Comparison of ENCODE assay signal across 8 cellular contexts in the genomic region with DNA sequence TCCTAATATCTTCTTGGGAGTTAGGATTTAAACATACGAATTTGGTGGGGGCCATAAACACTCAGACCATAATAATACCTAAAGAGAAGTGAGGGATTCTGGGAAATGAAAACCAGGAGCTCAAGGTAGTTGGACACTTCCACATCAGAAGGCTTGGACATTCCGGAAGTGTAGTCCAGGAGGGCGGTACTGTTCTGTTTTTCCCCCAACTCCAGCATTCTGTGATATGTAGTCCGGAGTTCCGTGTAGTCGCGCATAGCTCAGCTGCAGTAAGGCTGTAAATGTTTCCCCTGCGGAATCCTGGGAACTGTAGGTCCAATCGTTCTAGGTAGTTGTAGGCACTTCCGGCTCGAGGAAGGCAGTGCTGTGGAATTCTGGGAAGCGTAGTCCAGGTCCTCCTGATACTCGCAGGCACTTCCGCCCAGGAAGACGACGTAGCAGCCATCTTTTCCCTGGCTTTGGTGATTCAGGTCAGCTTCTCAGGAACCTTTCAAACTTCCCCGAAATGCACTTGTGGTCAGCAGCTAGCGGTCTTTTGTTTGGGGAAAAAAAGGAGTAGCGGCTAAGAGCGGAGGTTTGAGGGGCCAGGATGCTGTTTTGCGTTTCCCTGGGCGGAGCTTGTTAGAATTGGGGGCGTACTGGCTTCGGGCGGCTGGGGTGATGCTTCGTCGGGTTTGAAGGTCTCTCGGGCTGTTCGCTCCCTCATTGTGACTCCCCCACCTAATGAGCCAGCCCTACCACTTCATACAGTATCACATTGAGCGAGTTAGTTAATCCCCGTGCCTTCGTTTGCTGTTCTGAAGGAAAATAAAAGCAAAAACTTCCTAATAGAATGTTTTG.
DNase-seq lines count a peak whose midpoint lies in the region; FAIRE-seq and TF ChIP-seq lines count a peak whose summit lies in the region.

A gene (plus strand): TSS at position 428 of the 840 bp plus-strand sequence. CDS start 4,981 bp downstream, outside the sequence.

- no peaks in the 10 kb centered on the region for H3F3A ChIP-seq in MM.1S (ENCODE audit: insufficient read depth, low read length)

- no peaks in the 10 kb centered on the region for H3K9me2 ChIP-seq in MM.1S (replicated peaks; ENCODE audit: insufficient read depth, low read length)

- H3K4me1 ChIP-seq in MM.1S (ENCODE audit: low read length) (no peaks in the 10 kb centered on the region), neuron (ENCODE audit: insufficient read depth, low read length) (peaks cover 12% of the 10 kb centered on the region), subcutaneous abdominal adipose tissue (ENCODE audit: control insufficient read depth in 5 of 5, insufficient read depth in 5 of 5, low read length in 5 of 5) (peaks cover 9 to 18% (median 14%) of the 10 kb centered on the region in 5 donors)

- H3K27ac ChIP-seq in MM.1S (ENCODE audit: low read length), result no peak within 1 kb of the TSS
- H3K27ac ChIP-seq in subcutaneous abdominal adipose tissue (ENCODE audit: low read depth, low read length), result peak within 1 kb of the TSS; percentile 59

- H3K9ac ChIP-seq in MM.1S (ENCODE audit: low read length) (peak within 1 kb of the TSS; percentile 47; the same call in 1 of the 2 replicates), subcutaneous abdominal adipose tissue (ENCODE audit: low read length in 5 of 5) (peak within 1 kb of the TSS; percentile 29 to 88 (median 86))

- H2AFZ ChIP-seq in MM.1S (ENCODE audit: low read length) (peak within 1 kb of the TSS; percentile 91), neuron (ENCODE audit: low read depth, low read length) (peak within 1 kb of the TSS; percentile 17)

- TF ChIP-seq CTCF in MM.1S (IDR thresholded peaks at IDR 0.05; ENCODE audit: low read length), result no peak

- no peaks in the 10 kb centered on the region for H4K20me1 ChIP-seq in MM.1S (ENCODE audit: insufficient read depth, low read length)

- DNase-seq in ELF-1 (ENCODE audit: low read depth, low spot score) (peak; percentile 95), H54 (ENCODE audit: insufficient read length, low spot score) (peak; percentile 91), MM.1S (peak; percentile 91), SIG-M5 treated with dmso at 0.1 percent for 504 hours (lab: John Stamatoyannopoulos, UW; ENCODE audit: unreplicated experiment) (peak; percentile 98), foreskin melanocyte (peak; percentile 99)
- DNase-seq in activated naive CD4-positive, alpha-beta T cell treated with Interleukin-2 at 50 U/mL for 16 hours, result peak; percentile 83

- peak within 1 kb of the TSS; percentile 83 for H3K4me3 ChIP-seq in MM.1S (ENCODE audit: low read length)
- peak within 1 kb of the TSS; percentile 80 for H3K4me3 ChIP-seq in neuron (ENCODE audit: low read length)
- H3K4me3 ChIP-seq in subcutaneous abdominal adipose tissue (ENCODE audit: low read depth in 1 of 5, low read length in 5 of 5), result peak within 1 kb of the TSS; percentile 91 to 99 (median 97)

- 0 out of 2 replicates have a peak, but pooled peaks cover 5% of the 10 kb centered on the region for H3K36me3 ChIP-seq in MM.1S (replicated peaks; ENCODE audit: insufficient read depth, low read length)
- H3K36me3 ChIP-seq in neuron (ENCODE audit: insufficient read depth, low read length), result peaks cover 32% of the 10 kb centered on the region
- peaks cover 13 to 26% (median 23%) of the 10 kb centered on the region in 5 donors for H3K36me3 ChIP-seq in subcutaneous abdominal adipose tissue (ENCODE audit: control insufficient read depth in 5 of 5, insufficient read depth in 5 of 5, low read length in 5 of 5)

- H3K27me3 ChIP-seq in MM.1S (replicated peaks; ENCODE audit: insufficient read depth, low read length), result no peaks in the 10 kb centered on the region
- H3K27me3 ChIP-seq in neuron (ENCODE audit: insufficient read depth, low read length), result no peaks in the 10 kb centered on the region
- H3K27me3 ChIP-seq in subcutaneous abdominal adipose tissue (ENCODE audit: control insufficient read depth in 5 of 5, insufficient read depth in 4 of 5, low read length in 5 of 5), result no peaks in the 10 kb centered on the region

- no peaks in the 10 kb centered on the region for H3K79me2 ChIP-seq in MM.1S (ENCODE audit: low read length)

- peak within 1 kb of the TSS; percentile 67 for H3K4me2 ChIP-seq in MM.1S (ENCODE audit: low read depth, low read length)

- H3K9me3 ChIP-seq in MM.1S (replicated peaks; ENCODE audit: insufficient read depth, low read length), result 0 out of 2 replicates have a peak, but pooled peaks cover 3% of the 10 kb centered on the region
- H3K9me3 ChIP-seq in neuron (ENCODE audit: low read length), result peaks cover 20% of the 10 kb centered on the region
- H3K9me3 ChIP-seq in subcutaneous abdominal adipose tissue (ENCODE audit: control insufficient read depth in 5 of 5, low read length in 5 of 5), result peaks cover 12 to 57% (median 48%) of the 10 kb centered on the region in 5 donors

- FAIRE-seq in H54 (lab: Jason Lieb, UNC), result peak; percentile 99

- TF ChIP-seq POLR2A in H54 (IDR thresholded peaks at IDR 0.05; ENCODE audit: low read depth, low read length), result peak; percentile 76
